13 cellular contexts compared by ENCODE assay signal in genomic region chr2:178279636-178280035, GRCh38.
"Had no signal": no experiment of that assay in that cellular context is flagged by ENCODE, and none has a peak within 500 bp of the region (broad histone marks: within the 10 kb centered on the region; RNA-seq: fewer than 3 reads in every experiment).

No MANE protein-coding gene starts in this region.

- H3K4me3 Mint-ChIP-seq: activated CD4-positive, alpha-beta memory T cell treated with anti-CD3 and anti-CD28 coated beads, Interleukin-2, amount 10 ng/mL, durations not matched to agents 7 days and 5 days; activated naive CD8-positive, alpha-beta T cell; naive thymus-derived CD8-positive, alpha-beta T cell; stimulated activated naive CD8-positive, alpha-beta T cell treated with anti-CD3 and anti-CD28 coated beads, Interleukin-15, Interleukin-2, amounts not matched to agents 100 ng/mL and 50 ng/mL, for 24 hours had no signal

- H3K27me3 ChIP-seq: dorsolateral prefrontal cortex, heart left ventricle, testis had no signal

- H3K9me3 Mint-ChIP-seq: activated CD4-positive, alpha-beta memory T cell treated with anti-CD3 and anti-CD28 coated beads, Interleukin-2, amount 10 ng/mL, durations not matched to agents 7 days and 5 days; naive thymus-derived CD8-positive, alpha-beta T cell; stimulated activated naive CD8-positive, alpha-beta T cell treated with anti-CD3 and anti-CD28 coated beads, Interleukin-15, Interleukin-2, amounts not matched to agents 100 ng/mL and 50 ng/mL, for 24 hours had no signal

- H3K36me3 ChIP-seq: heart left ventricle had no signal

- H3K9me3 ChIP-seq: heart left ventricle, testis had no signal

- H3K36me3 Mint-ChIP-seq: activated naive CD8-positive, alpha-beta T cell; naive thymus-derived CD8-positive, alpha-beta T cell had no signal

- H3K27ac ChIP-seq: dorsolateral prefrontal cortex, heart left ventricle, testis had no signal

- DNase-seq: activated gamma-delta T cell; dorsolateral prefrontal cortex; right cardiac atrium; stimulated activated CD4-positive, alpha-beta T cell treated with anti-CD3 and anti-CD28 coated beads, Interleukin-4, amount 100 ng/mL, for 1 hour; T-helper 9 cell had no signal

- H3K27ac Mint-ChIP-seq: activated CD4-positive, alpha-beta memory T cell treated with anti-CD3 and anti-CD28 coated beads, Interleukin-2, amount 10 ng/mL, durations not matched to agents 7 days and 5 days; activated naive CD8-positive, alpha-beta T cell; naive thymus-derived CD8-positive, alpha-beta T cell; progenitor cell of endocrine pancreas; stimulated activated naive CD8-positive, alpha-beta T cell treated with anti-CD3 and anti-CD28 coated beads, Interleukin-15, Interleukin-2, amounts not matched to agents 100 ng/mL and 50 ng/mL, for 24 hours had no signal

- H3K4me1 ChIP-seq: testis had no signal

- H3K4me1 Mint-ChIP-seq: naive thymus-derived CD8-positive, alpha-beta T cell had no signal

- H3K4me3 ChIP-seq: dorsolateral prefrontal cortex, heart left ventricle, lung, testis had no signal

- H3K27me3 Mint-ChIP-seq: progenitor cell of endocrine pancreas had no signal
